Comparison of ENCODE assay signal across 8 cellular contexts in the genomic region with DNA sequence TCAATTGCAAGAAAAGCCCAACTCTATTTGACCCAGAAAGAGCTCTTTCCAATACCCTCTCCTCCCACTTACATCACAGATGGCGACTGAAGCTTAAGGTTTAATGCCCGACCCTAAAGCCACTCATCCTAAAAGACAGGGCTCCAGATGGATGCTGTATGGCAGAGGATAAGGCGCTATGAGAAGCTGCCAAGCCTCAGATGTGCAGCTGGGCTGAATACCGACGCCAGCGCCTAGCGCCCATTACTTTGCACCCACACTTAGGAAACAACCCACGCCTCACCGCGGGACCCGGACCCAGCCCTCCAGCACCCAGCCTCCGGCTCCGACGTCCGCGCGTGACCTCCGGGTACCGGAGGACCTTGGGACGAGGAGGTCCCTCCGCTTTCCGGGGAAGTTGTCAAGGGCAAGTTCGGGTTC. TPM values are rescaled to one million over a fixed set of nuclear protein-coding genes. Genes with fewer than 3 reads are reported as not detected.
DNase-seq lines count a peak whose midpoint lies in the region; ATAC-seq and TF ChIP-seq lines count a peak whose summit lies in the region.

No MANE protein-coding gene starts in this region.

- peaks cover 48% of the 10 kb centered on the region for H3K4me1 Mint-ChIP-seq in activated T-helper 1 cell treated with anti-CD3 and anti-CD28 coated beads, Interleukin-12 subunit alpha, Interleukin-12 subunit beta, Interleukin-2, Interleukin-4 antibody, amounts not matched to agents 30 ng/mL and 10 ng/mL and 1 ng/mL, durations not matched to agents 14 hours and 24 hours and 36 hours (ENCODE audit: low read depth)

- H3K27ac ChIP-seq in right cardiac atrium (ENCODE audit: low read length): peak overlapping the region; percentile 69
- peak overlapping the region; percentile 75 for H3K27ac ChIP-seq in skeletal muscle tissue (ENCODE audit: low read depth, low read length)

- no peaks in the 10 kb centered on the region for H3K9me3 ChIP-seq in right cardiac atrium (ENCODE audit: control insufficient read depth, low read length)
- H3K9me3 ChIP-seq in skeletal muscle tissue (ENCODE audit: control insufficient read depth in 3 of 3, low read length in 3 of 3): no peaks in the 10 kb centered on the region

- H3K36me3 Mint-ChIP-seq in activated T-helper 1 cell treated with anti-CD3 and anti-CD28 coated beads, Interleukin-12 subunit alpha, Interleukin-12 subunit beta, Interleukin-2, Interleukin-4 antibody, amounts not matched to agents 30 ng/mL and 10 ng/mL and 1 ng/mL, durations not matched to agents 14 hours and 24 hours and 36 hours (ENCODE audit: low read depth): peaks cover 16% of the 10 kb centered on the region

- H3K4me3 ChIP-seq in AG10803 (ENCODE audit: low read length) (peak overlapping the region; percentile 92), right cardiac atrium (ENCODE audit: low read length) (peak overlapping the region; percentile 75), skeletal muscle tissue (ENCODE audit: low read length in 3 of 3) (peak overlapping the region; percentile 83 to 94 (median 92))

- no peak for TF ChIP-seq CTCF in AG10803 (conservative IDR thresholded peaks at IDR 0.05; ENCODE audit: low read length)

- H3K27me3 ChIP-seq in right cardiac atrium (ENCODE audit: control insufficient read depth, insufficient read depth) (no peaks in the 10 kb centered on the region), skeletal muscle tissue (ENCODE audit: control insufficient read depth in 3 of 3, insufficient read depth in 3 of 3, low read length in 3 of 3) (no peaks in the 10 kb centered on the region)

- H3K27ac Mint-ChIP-seq in activated T-helper 1 cell treated with anti-CD3 and anti-CD28 coated beads, Interleukin-12 subunit alpha, Interleukin-12 subunit beta, Interleukin-2, Interleukin-4 antibody, amounts not matched to agents 30 ng/mL and 10 ng/mL and 1 ng/mL, durations not matched to agents 14 hours and 24 hours and 36 hours: peak overlapping the region; percentile 93

- H3K9ac ChIP-seq in skeletal muscle tissue (ENCODE audit: low read depth in 1 of 3, low read length in 3 of 3): peak overlapping the region; percentile 78 to 96 (median 93)

- intact Hi-C loops in activated T-helper 1 cell treated with anti-CD3 and anti-CD28 coated beads, Interleukin-12 subunit alpha, Interleukin-12 subunit beta, Interleukin-2, Interleukin-4 antibody, amounts not matched to agents 30 ng/mL and 10 ng/mL and 1 ng/mL, durations not matched to agents 14 hours and 24 hours and 36 hours (cut with micrococcal nuclease): loop anchor here (1.0 to 5.0 kb wide), 16 partner anchors 19 to 1460 kb away; a partner anchor contains a TSS
- intact Hi-C loops in right cardiac atrium (cut with DNase I): loop anchor here in 3 of 4 donors (5.0 kb wide), 1 partner anchor 44 kb away; no protein-coding TSS in a partner anchor

- peaks cover 3% of the 10 kb centered on the region for H3K4me1 ChIP-seq in right cardiac atrium (ENCODE audit: control insufficient read depth, insufficient read depth, low read length)
- H3K4me1 ChIP-seq in skeletal muscle tissue (ENCODE audit: control insufficient read depth in 3 of 3, insufficient read depth in 3 of 3, low read length in 3 of 3): peaks cover 6 to 23% (median 16%) of the 10 kb centered on the region in 3 donors

- WGBS in right cardiac atrium: under 1% methylated on average over 23 of the region's 23 CpGs

- no peaks in the 10 kb centered on the region for H3K9me3 Mint-ChIP-seq in activated T-helper 1 cell treated with anti-CD3 and anti-CD28 coated beads, Interleukin-12 subunit alpha, Interleukin-12 subunit beta, Interleukin-2, Interleukin-4 antibody, amounts not matched to agents 30 ng/mL and 10 ng/mL and 1 ng/mL, durations not matched to agents 14 hours and 24 hours and 36 hours

- H3K27me3 Mint-ChIP-seq in activated T-helper 1 cell treated with anti-CD3 and anti-CD28 coated beads, Interleukin-12 subunit alpha, Interleukin-12 subunit beta, Interleukin-2, Interleukin-4 antibody, amounts not matched to agents 30 ng/mL and 10 ng/mL and 1 ng/mL, durations not matched to agents 14 hours and 24 hours and 36 hours (ENCODE audit: insufficient read depth): peaks cover 12% of the 10 kb centered on the region

- ATAC-seq in GM19043 (IDR thresholded peaks at IDR 0.05; ENCODE audit: low read depth, unreplicated experiment) (peak; percentile 13), right cardiac atrium (peak; percentile 44 to 61)

- peak overlapping the region; percentile 94 for H3K4me3 Mint-ChIP-seq in activated T-helper 1 cell treated with anti-CD3 and anti-CD28 coated beads, Interleukin-12 subunit alpha, Interleukin-12 subunit beta, Interleukin-2, Interleukin-4 antibody, amounts not matched to agents 30 ng/mL and 10 ng/mL and 1 ng/mL, durations not matched to agents 14 hours and 24 hours and 36 hours

- DNase-seq in AG10803 (ENCODE audit: low read depth): peak; percentile 45
- DNase-seq in HT-29 (ENCODE audit: low spot score): peak; percentile 47
- DNase-seq in activated T-helper 1 cell treated with anti-CD3 and anti-CD28 coated beads, Interleukin-12 subunit alpha, Interleukin-12 subunit beta, Interleukin-2, Interleukin-4 antibody, amounts not matched to agents 30 ng/mL and 10 ng/mL and 1 ng/mL, durations not matched to agents 14 hours and 24 hours and 36 hours (ENCODE audit: low spot score): no peak
- no peak for DNase-seq in right cardiac atrium
- DNase-seq in globus pallidus (ENCODE audit: low spot score): no peak
- no peak for DNase-seq in middle frontal gyrus (ENCODE audit: extremely low spot score, low spot score)

- peaks cover 0 to 3% (median 3%) of the 10 kb centered on the region in 3 donors for H3K36me3 ChIP-seq in skeletal muscle tissue (ENCODE audit: control insufficient read depth in 3 of 3, insufficient read depth in 3 of 3, low read length in 3 of 3)

RNA-seq across cellular contexts. Expression of a gene that starts 0.3 kb away (rescaled TPM):
- total RNA-seq in HT-29 (2014; rRNA removed; shearing (Covaris generic)): 6.8 and 10.0 TPM in 2 replicates
- total RNA-seq in activated T-helper 1 cell treated with anti-CD3 and anti-CD28 coated beads, Interleukin-12 subunit alpha, Interleukin-12 subunit beta, Interleukin-2, Interleukin-4 antibody, amounts not matched to agents 30 ng/mL and 10 ng/mL and 1 ng/mL, durations not matched to agents 14 hours and 24 hours and 36 hours: 24.7 and 28.9 TPM in 2 replicates
- total RNA-seq in right cardiac atrium (100 to 1,000 TPM in 3 of 4 donors, 10 to 100 TPM in 1; 98.2 to 141 (median 134) TPM), skeletal muscle tissue (32.9 TPM)
- 37.6 TPM for polyA plus RNA-seq in right cardiac atrium

RNA-seq across cellular contexts. Expression of a gene that starts 0.6 kb away (rescaled TPM):
- total RNA-seq in HT-29 (2014; rRNA removed; shearing (Covaris generic)): 7.6 and 8.1 TPM in 2 replicates
- total RNA-seq in activated T-helper 1 cell treated with anti-CD3 and anti-CD28 coated beads, Interleukin-12 subunit alpha, Interleukin-12 subunit beta, Interleukin-2, Interleukin-4 antibody, amounts not matched to agents 30 ng/mL and 10 ng/mL and 1 ng/mL, durations not matched to agents 14 hours and 24 hours and 36 hours: 14.6 and 18.1 TPM in 2 replicates
- total RNA-seq in right cardiac atrium: 10 to 100 TPM; 35.4 to 51.3 (median 43.4) TPM
- 46.9 TPM for polyA plus RNA-seq in right cardiac atrium
- 109 TPM for total RNA-seq in skeletal muscle tissue

Comparison
In these comparisons a context has a peak if more than half of its experiments do, and no peak if none do; other contexts are left out.
1. DNase-seq: peak in AG10803 (single experiment) and HT-29 (single experiment); none in activated T-helper 1 cell treated with anti-CD3 and anti-CD28 coated beads, Interleukin-12 subunit alpha, Interleukin-12 subunit beta, Interleukin-2, Interleukin-4 antibody, amounts not matched to agents 30 ng/mL and 10 ng/mL and 1 ng/mL, durations not matched to agents 14 hours and 24 hours and 36 hours (single experiment), right cardiac atrium (0 of 3), globus pallidus (single experiment) and middle frontal gyrus (single experiment).
2. Peak in every context shown above with its lines, with median percentiles within 50 percentile points of each other: H3K4me3 ChIP-seq.